17 cellular contexts compared by ENCODE assay signal in genomic region chr13:57418067-57418677, GRCh38.
A peak's percentile ranks its signal among the peaks of the same experiment; 100 is the strongest.
DNase-seq lines count a peak whose midpoint lies in the region; ATAC-seq lines count a peak whose summit lies in the region.
"Had no signal": no experiment of that assay in that cellular context is flagged by ENCODE, and none has a peak within 500 bp of the region (broad histone marks: within the 10 kb centered on the region; RNA-seq: fewer than 3 reads in every experiment).

No MANE protein-coding gene starts in this region.

- ATAC-seq in GM18867 (IDR thresholded peaks at IDR 0.05; ENCODE audit: unreplicated experiment) = peak; percentile 82
- ATAC-seq in HG03432 (IDR thresholded peaks at IDR 0.05; ENCODE audit: unreplicated experiment) = peak; percentile 54
- no peak for ATAC-seq in HG03439 (IDR thresholded peaks at IDR 0.05; ENCODE audit: unreplicated experiment)

- DNase-seq in NCI-H1092 treated with DMSO at 0.1 percent for 48 hours (lab: John Stamatoyannopoulos, UW) (peak; percentile 36), NCI-H1092 (lab: John Stamatoyannopoulos, UW) (no peak), RPMI8226 (peak; percentile 20), NCI-H226 (no peak)
- no peak for DNase-seq in NK-92 treated with Interleukin-12 subunit alpha and Interleukin-12 subunit beta, amount 100 ng/mL, for 24 hours (lab: John Stamatoyannopoulos, UW)
- DNase-seq: 8988T, GF-D8, GM23248, HFFc6, NCI-H1105 treated with DMSO at 0.1 percent for 48 hours, NCI-H187 treated with DMSO at 0.1 percent for 48 hours, NCI-H2227 treated with DMSO at 0.1 percent for 48 hours, NCI-H526, T-helper 9 cell had no signal

Comparison
In these comparisons a context has a peak if more than half of its experiments do, and no peak if none do; other contexts are left out.
1. DNase-seq: peak in NCI-H1092 treated with DMSO at 0.1 percent for 48 hours (single experiment) and RPMI8226 (single experiment); none in NCI-H1092 (single experiment), NK-92 treated with Interleukin-12 subunit alpha and Interleukin-12 subunit beta, amount 100 ng/mL, for 24 hours (single experiment) and NCI-H226 (single experiment).